Comparison of ENCODE assay signal across 16 cellular contexts in the genomic region with DNA sequence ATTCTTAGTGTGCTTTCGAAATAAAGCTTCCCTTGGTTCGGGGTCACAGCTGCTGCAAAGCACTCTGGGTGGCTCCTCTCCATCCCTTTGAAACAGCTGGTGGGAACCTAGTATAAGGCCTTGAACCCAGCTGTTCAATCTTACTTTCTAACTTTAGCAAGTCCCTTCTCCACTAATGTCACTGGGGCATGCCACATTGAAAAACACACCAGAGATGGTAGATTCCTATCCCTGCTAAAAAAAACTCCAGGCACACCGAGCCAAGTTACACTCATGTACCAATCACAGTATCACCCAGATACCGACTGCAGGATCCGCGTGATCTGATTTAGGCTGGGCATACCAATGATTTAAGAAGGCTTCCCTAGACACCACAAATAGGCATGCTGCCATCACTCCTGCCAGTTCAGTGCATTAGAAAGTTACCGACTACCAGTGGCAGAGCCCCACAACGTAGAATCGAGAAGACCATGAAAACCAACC.
DNase-seq lines count a peak whose midpoint lies in the region; ATAC-seq, FAIRE-seq and TF ChIP-seq lines count a peak whose summit lies in the region.
"Had no signal": no experiment of that assay in that cellular context is flagged by ENCODE, and none has a peak within 500 bp of the region (broad histone marks: within the 10 kb centered on the region; RNA-seq: fewer than 3 reads in every experiment).

No MANE protein-coding gene starts in this region.

- in situ Hi-C loops in astrocyte of the spinal cord (cut with HindIII; ENCODE audit: low sequenced_read_pairs), result no loop called here

- H3K27me3 ChIP-seq in right atrium auricular region, result no peaks in the 10 kb centered on the region
- H3K27me3 ChIP-seq in sigmoid colon, result no peaks in the 10 kb centered on the region
- H3K27me3 ChIP-seq: foreskin keratinocyte, thyroid gland had no signal

- TF ChIP-seq CTCF in astrocyte of the spinal cord (IDR thresholded peaks at IDR 0.05; ENCODE audit: low read depth, low read length) (no peak), right atrium auricular region (IDR thresholded peaks at IDR 0.05) (no peak), sigmoid colon (IDR thresholded peaks at IDR 0.05) (no peak)

- DNase-seq in GM12892 (ENCODE audit: insufficient read length), result no peak
- peak; percentile 56 for DNase-seq in astrocyte of the spinal cord (ENCODE audit: low read depth, low spot score)
- no peak for DNase-seq in right atrium auricular region (ENCODE audit: low spot score)
- no peak for DNase-seq in sigmoid colon
- DNase-seq in LoVo (ENCODE audit: low spot score), result no peak
- no peak for DNase-seq in SIG-M5 treated with dmso at 0.1 percent for 504 hours (lab: John Stamatoyannopoulos, UW; ENCODE audit: unreplicated experiment)
- DNase-seq: activated CD8-positive, alpha-beta memory T cell treated with anti-CD3 and anti-CD28 coated beads, Interleukin-2, amount 50 U/mL, for 4 hours; activated naive CD4-positive, alpha-beta T cell; effector CD8-positive, alpha-beta T cell; foreskin keratinocyte; midbrain; T-helper 17 cell; thyroid gland had no signal

- no peak for TF ChIP-seq POLR2A in GM12892 (IDR thresholded peaks at IDR 0.05; ENCODE audit: low read depth, low read length)
- no peak for TF ChIP-seq POLR2A in sigmoid colon (IDR thresholded peaks at IDR 0.05)

- H3K27ac ChIP-seq in right atrium auricular region (peak overlapping the region; percentile 48 to 58), sigmoid colon (peak overlapping the region in 3 of 4 donors; percentile 4 to 21 (median 17))
- H3K27ac ChIP-seq: foreskin keratinocyte, thyroid gland had no signal

- no peak for TF ChIP-seq EP300 in sigmoid colon (IDR thresholded peaks at IDR 0.05)

- H3K36me3 ChIP-seq in right atrium auricular region (no peaks in the 10 kb centered on the region), sigmoid colon (no peaks in the 10 kb centered on the region)
- H3K36me3 ChIP-seq: thyroid gland had no signal

- FAIRE-seq in GM12892 (lab: Jason Lieb, UNC), result peak; percentile 51
- FAIRE-seq: GM18507 had no signal

- H3K9me3 ChIP-seq in right atrium auricular region (no peaks in the 10 kb centered on the region), sigmoid colon (no peaks in the 10 kb centered on the region)
- H3K9me3 ChIP-seq: thyroid gland had no signal

- intact Hi-C loops in sigmoid colon (cut with DNase I), result no loop called here

- ATAC-seq in HG02852 (IDR thresholded peaks at IDR 0.05; ENCODE audit: unreplicated experiment), result no peak
- no peak for ATAC-seq in HG03139 (IDR thresholded peaks at IDR 0.05; ENCODE audit: unreplicated experiment)
- ATAC-seq: foreskin keratinocyte, T-helper 17 cell had no signal

- H3K4me1 ChIP-seq in right atrium auricular region (peaks cover 0 to 64% of the 10 kb centered on the region in 2 donors), sigmoid colon (peaks cover 0 to 73% (median 55%) of the 10 kb centered on the region in 4 donors)
- H3K4me1 ChIP-seq: foreskin keratinocyte had no signal

- H3K4me3 ChIP-seq in astrocyte of the spinal cord (ENCODE audit: low read depth, low read length) (no peak overlapping the region), right atrium auricular region (no peak overlapping the region), sigmoid colon (no peak overlapping the region)
- H3K4me3 ChIP-seq: thyroid gland had no signal

- 85 to 91% methylated on average over 9 of the region's 9 CpGs for WGBS in sigmoid colon, 2 donors
